ENCODE assay signal across 8 cellular contexts in the genomic region with DNA sequence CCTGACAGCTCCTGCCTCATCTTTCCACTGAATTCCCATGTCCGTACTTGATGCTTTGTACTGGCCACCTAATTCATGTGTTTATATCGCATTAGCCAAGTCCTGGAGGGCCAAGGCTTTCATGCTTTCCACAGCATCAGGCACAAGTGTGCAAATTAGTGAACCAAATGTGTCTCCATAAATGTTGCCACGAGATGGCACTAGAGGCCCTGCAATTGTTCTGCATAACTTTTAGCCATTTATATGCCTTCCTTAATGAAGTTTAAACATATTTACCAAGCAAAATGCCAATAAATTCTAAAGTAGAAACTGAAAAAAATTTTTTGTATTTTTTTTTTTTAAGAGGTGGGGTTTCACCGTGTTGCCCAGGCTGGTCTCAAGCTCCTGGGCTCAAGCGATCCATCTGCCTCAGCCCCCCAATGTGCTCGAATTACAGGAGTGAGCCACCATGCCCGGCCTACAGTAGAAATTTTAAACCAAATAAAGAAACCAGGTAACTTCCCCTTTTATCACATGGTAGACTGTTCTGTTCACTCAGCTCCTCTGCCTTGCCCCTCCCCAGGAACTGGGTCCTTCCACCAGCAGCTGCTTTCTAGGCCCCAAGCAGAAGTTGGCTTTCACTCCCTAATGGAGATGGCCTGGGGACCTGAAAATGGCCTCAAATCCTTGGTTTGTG. TPM values are rescaled to one million over a fixed set of nuclear protein-coding genes. Genes with fewer than 3 reads are reported as not detected.
DNase-seq lines count a peak whose midpoint lies in the region; ATAC-seq, FAIRE-seq and TF ChIP-seq lines count a peak whose summit lies in the region.

No MANE protein-coding gene starts in this region.

- intact Hi-C loops in endothelial cell of umbilical vein (cut with micrococcal nuclease) (loop anchor here (1.0 to 2.0 kb wide), 4 partner anchors 166 to 453 kb away; no protein-coding TSS in a partner anchor), thyroid gland (cut with DNase I) (no loop called here)

- CTCF ChIA-PET in AG04450 (lab: Charles Lee) (interaction anchor here (0.6 to 4.2 kb wide), 35 partner anchors 11 to 457 kb away, joined by 3 to 53 read pairs (median 4); partner anchors contain the start of genes CLPB and IL18BP), endothelial cell of umbilical vein (lab: Charles Lee) (interaction anchor here (0.8 to 3.7 kb wide), 22 partner anchors 8 to 453 kb away, joined by 3 to 38 read pairs (median 6); partner anchors contain the start of genes RNF121 and XNDC1N)

- POLR2A ChIA-PET in AG04450 (lab: Yijun Ruan, JAX), result no interaction called here
- POLR2A ChIA-PET in endothelial cell of umbilical vein (lab: Charles Lee), result no interaction called here

- no TSS peak for BruUV-seq in endothelial cell of umbilical vein (replicated peaks; lab: Mats Ljungman, UMichigan)

- no peak overlapping the region for H3K9ac ChIP-seq in endothelial cell of umbilical vein (replicated peaks; ENCODE audit: extremely low read depth, insufficient read depth, low read length)

- DNase-seq in AG04450 (ENCODE audit: low read depth, low spot score), result no peak
- DNase-seq in GM13976 (ENCODE audit: low spot score), result peak; percentile 58
- peak; percentile 58 for DNase-seq in NCI-H2107 (lab: John Stamatoyannopoulos, UW)
- peak; percentile 55 for DNase-seq in activated CD4-positive, alpha-beta T cell treated with anti-CD3 and anti-CD28 coated beads, Interleukin-2, amount 50 U/mL, for 1 hour
- DNase-seq in endothelial cell of umbilical vein (ENCODE audit: low read depth, low spot score), result peak; percentile 67
- DNase-seq in myocyte (ENCODE audit: low read depth), result peak; percentile 61
- peak; percentile 53 to 61 for DNase-seq in thyroid gland

- H3K27me3 ChIP-seq in AG04450 (ENCODE audit: control insufficient read depth, insufficient read depth, low read length), result no peaks in the 10 kb centered on the region
- no peaks in the 10 kb centered on the region for H3K27me3 ChIP-seq in endothelial cell of umbilical vein (ENCODE audit: control insufficient read depth in 2 of 2, insufficient read depth in 2 of 2, low read length in 2 of 2)
- no peaks in the 10 kb centered on the region for H3K27me3 ChIP-seq in thyroid gland

- no peak overlapping the region for H3K4me2 ChIP-seq in endothelial cell of umbilical vein (ENCODE audit: insufficient read depth, low read length)

- peaks cover 67% of the 10 kb centered on the region for H3K79me2 ChIP-seq in endothelial cell of umbilical vein (ENCODE audit: control insufficient read depth, insufficient read depth, low read length)

- WGBS in thyroid gland, 2 donors, result 58 to 65% methylated on average over 7 of the region's 7 CpGs

- no peak overlapping the region for H2AFZ ChIP-seq in endothelial cell of umbilical vein (ENCODE audit: low read depth, low read length)

- no peaks in the 10 kb centered on the region for H4K20me1 ChIP-seq in endothelial cell of umbilical vein (replicated peaks; ENCODE audit: control insufficient read depth, extremely low read depth, insufficient read depth, low read length)

- dilution Hi-C loops in endothelial cell of umbilical vein (cut with MboI; ENCODE audit: extremely low pct_ligation_motif_present, low sequenced_read_pairs), result no loop called here

- H3K4me1 ChIP-seq in endothelial cell of umbilical vein (ENCODE audit: control insufficient read depth, extremely low read depth, insufficient read depth, low read length), result no peaks in the 10 kb centered on the region
- H3K4me1 ChIP-seq in thyroid gland, result no peaks in the 10 kb centered on the region

- H3K36me3 ChIP-seq in endothelial cell of umbilical vein (ENCODE audit: control insufficient read depth in 2 of 2, extremely low read depth in 1 of 2, insufficient read depth in 2 of 2, low read length in 2 of 2) (peaks cover 5 to 17% of the 10 kb centered on the region in 2 experiments), thyroid gland (peaks cover 0 to 4% of the 10 kb centered on the region in 2 donors)

- no peaks in the 10 kb centered on the region for H3K9me1 ChIP-seq in endothelial cell of umbilical vein (replicated peaks; ENCODE audit: control insufficient read depth, extremely low read depth, insufficient read depth, low read length)

- peak; percentile 72 for TF ChIP-seq CTCF in AG04450 (IDR thresholded peaks at IDR 0.05; ENCODE audit: low read depth, low read length)
- TF ChIP-seq CTCF in GM13976 (IDR thresholded peaks at IDR 0.05; ENCODE audit: borderline replicate concordance, control extremely low read depth, extremely low read depth, insufficient read depth, missing control alignments), result peak; percentile 46
- TF ChIP-seq CTCF in endothelial cell of umbilical vein (IDR thresholded peaks at IDR 0.05; ENCODE audit: extremely low read depth in 1 of 2, insufficient read depth in 1 of 2, low read depth in 1 of 2, low read length in 2 of 2), result peak; percentile 54 to 57
- peak; percentile 44 to 70 (median 67) for TF ChIP-seq CTCF in thyroid gland (IDR thresholded peaks at IDR 0.05)

- H3K4me3 ChIP-seq in AG04450 (ENCODE audit: low read depth, low read length) (no peak overlapping the region), endothelial cell of umbilical vein (replicated peaks in 1 of 3; ENCODE audit: insufficient read depth in 1 of 3, low read depth in 1 of 3, low read length in 3 of 3) (no peak overlapping the region), thyroid gland (replicated peaks in 1 of 3) (no peak overlapping the region)

- in situ Hi-C loops in GM13976 (cut with MboI; ENCODE audit: low sequenced_read_pairs, unreplicated experiment), result no loop called here

- ATAC-seq in HG03521 (IDR thresholded peaks at IDR 0.05; ENCODE audit: unreplicated experiment), result no peak

- FAIRE-seq in endothelial cell of umbilical vein (lab: Jason Lieb, UNC), result peak; percentile 78

- no peak overlapping the region for H3K27ac ChIP-seq in AG04450 (ENCODE audit: low read depth, low read length)
- H3K27ac ChIP-seq in endothelial cell of umbilical vein (ENCODE audit: insufficient read depth, low read depth, low read length), result no peak overlapping the region
- no peak overlapping the region for H3K27ac ChIP-seq in thyroid gland

- TF ChIP-seq POLR2A in endothelial cell of umbilical vein (IDR thresholded peaks at IDR 0.05; ENCODE audit: low read depth, low read length) (no peak), thyroid gland (IDR thresholded peaks at IDR 0.05) (no peak)

- H3K9me3 ChIP-seq in AG04450 (ENCODE audit: control insufficient read depth, insufficient read depth, low read length) (no peaks in the 10 kb centered on the region), endothelial cell of umbilical vein (replicated peaks; ENCODE audit: control insufficient read depth, insufficient read depth, low read length) (no peaks in the 10 kb centered on the region), thyroid gland (no peaks in the 10 kb centered on the region)

TF ChIP-seq in endothelial cell of umbilical vein, 7 proteins besides CTCF, POLR2A, EP300 and RAD21 (continues in another document):
- no peak for TF ChIP-seq EZH2 (IDR thresholded peaks at IDR 0.05; ENCODE audit: borderline replicate concordance, low read depth, low read length, severe bottlenecking)
- no peak for TF ChIP-seq MYC (IDR thresholded peaks at IDR 0.05; ENCODE audit: low read depth, low read length)
- TF ChIP-seq FOS (IDR thresholded peaks at IDR 0.05; ENCODE audit: borderline replicate concordance, insufficient read depth, low read length), result no peak
- TF ChIP-seq JUN (IDR thresholded peaks at IDR 0.05; ENCODE audit: borderline replicate concordance, insufficient read depth, insufficient read length, low read depth), result no peak
- TF ChIP-seq POLR2AphosphoS5 (IDR thresholded peaks at IDR 0.05; ENCODE audit: insufficient read depth, low read depth, low read length), result no peak

RNA-seq across cellular contexts. Expression of gene IL18BP, which starts 20.8 kb away (rescaled TPM):
- polyA plus RNA-seq in AG04450 (2011; rRNA removed) (2.2 and 2.5 TPM in 2 replicates), endothelial cell of umbilical vein (20.1 and 25.1 TPM in 2 replicates)
- 3.0 and 3.9 TPM in 2 replicates for polyA minus RNA-seq in AG04450 (2011; rRNA and poly(A)+ RNA removed)
- total RNA-seq in endothelial cell of umbilical vein (12.9 and 13.0 TPM in 2 replicates), myocyte (2.4 and 4.1 TPM in 2 replicates), thyroid gland (10 to 100 TPM in 2 of 4 donors, 1 to 10 TPM in 2; 7.6 to 12.1 (median 9.5) TPM)
- 5.1 TPM in 2 replicates for polyA plus RNA-seq in endothelial cell of umbilical vein (2011; cell fraction: cytosol; rRNA removed)
- polyA plus RNA-seq in endothelial cell of umbilical vein (2011; cell fraction: nucleus; rRNA removed), result 72.6 and 88.6 TPM in 2 replicates
- polyA plus RNA-seq in endothelial cell of umbilical vein (2012), result 13.8 and 16.7 TPM in 2 replicates
- polyA minus RNA-seq in endothelial cell of umbilical vein, result 22.5 and 24.7 TPM in 2 replicates
- 3.0 TPM for polyA minus RNA-seq in endothelial cell of umbilical vein (2011; cell fraction: cytosol; rRNA and poly(A)+ RNA removed)
- 31.6 and 40.1 TPM in 2 replicates for polyA minus RNA-seq in endothelial cell of umbilical vein (2011; cell fraction: nucleus; rRNA and poly(A)+ RNA removed)
- 6.7 TPM for polyA plus RNA-seq in myocyte (2012)

RNA-seq across cellular contexts. Expression of gene RNF121, which starts 49.0 kb away (rescaled TPM):
- polyA plus RNA-seq in AG04450 (2011; rRNA removed), result 47.3 and 47.8 TPM in 2 replicates
- polyA minus RNA-seq in AG04450 (2011; rRNA and poly(A)+ RNA removed), result 72.5 and 75.9 TPM in 2 replicates
- 61.4 and 61.7 TPM in 2 replicates for total RNA-seq in endothelial cell of umbilical vein
- 86.6 and 99.9 TPM in 2 replicates for polyA plus RNA-seq in endothelial cell of umbilical vein
- polyA plus RNA-seq in endothelial cell of umbilical vein (2011; cell fraction: cytosol; rRNA removed), result 74.3 and 92.8 TPM in 2 replicates
- 173 and 190 TPM in 2 replicates for polyA plus RNA-seq in endothelial cell of umbilical vein (2011; cell fraction: nucleus; rRNA removed)
- polyA plus RNA-seq in endothelial cell of umbilical vein (2012), result 136 and 160 TPM in 2 replicates
- 202 and 205 TPM in 2 replicates for polyA minus RNA-seq in endothelial cell of umbilical vein
- 20.1 TPM for polyA minus RNA-seq in endothelial cell of umbilical vein (2011; cell fraction: cytosol; rRNA and poly(A)+ RNA removed)
- 87.9 and 123 TPM in 2 replicates for polyA minus RNA-seq in endothelial cell of umbilical vein (2011; cell fraction: nucleus; rRNA and poly(A)+ RNA removed)
- 45.3 and 54.3 TPM in 2 replicates for total RNA-seq in myocyte
- 115 TPM for polyA plus RNA-seq in myocyte (2012)
- total RNA-seq in thyroid gland, result 10 to 100 TPM; 41.9 to 64.4 (median 54.7) TPM

RNA-seq across cellular contexts. Expression of gene XNDC1N, which starts 49.5 kb away (rescaled TPM):
- polyA plus RNA-seq in AG04450 (2011; rRNA removed) (3.1 TPM in 2 replicates), endothelial cell of umbilical vein (3.0 and 3.5 TPM in 2 replicates)
- polyA minus RNA-seq in AG04450 (2011; rRNA and poly(A)+ RNA removed), result 10.1 and 13.0 TPM in 2 replicates
- total RNA-seq in endothelial cell of umbilical vein (8.9 and 9.0 TPM in 2 replicates), myocyte (2.7 and 3.0 TPM in 2 replicates), thyroid gland (10 to 100 TPM; 13.8 to 19.9 (median 16.4) TPM)
- polyA plus RNA-seq in endothelial cell of umbilical vein (2011; cell fraction: cytosol; rRNA removed), result 3.7 and 4.2 TPM in 2 replicates
- polyA plus RNA-seq in endothelial cell of umbilical vein (2011; cell fraction: nucleus; rRNA removed), result 9.4 and 13.4 TPM in 2 replicates
- polyA plus RNA-seq in endothelial cell of umbilical vein (2012), result 3.5 and 4.3 TPM in 2 replicates
- polyA minus RNA-seq in endothelial cell of umbilical vein, result 9.9 and 11.6 TPM in 2 replicates
- 12.6 TPM for polyA minus RNA-seq in endothelial cell of umbilical vein (2011; cell fraction: cytosol; rRNA and poly(A)+ RNA removed)
- polyA minus RNA-seq in endothelial cell of umbilical vein (2011; cell fraction: nucleus; rRNA and poly(A)+ RNA removed), result 22.2 and 23.2 TPM in 2 replicates
- 2.4 TPM for polyA plus RNA-seq in myocyte (2012)
